In genomic region chr1:179876289-179876715, GRCh38 we compare ENCODE assay signal across 9 cellular contexts. TPM values are rescaled to one million over a fixed set of nuclear protein-coding genes. Genes with fewer than 3 reads are reported as not detected.
A peak's percentile ranks its signal among the peaks of the same experiment; 100 is the strongest.
DNase-seq lines count a peak whose midpoint lies in the region; ATAC-seq, FAIRE-seq and TF ChIP-seq lines count a peak whose summit lies in the region.
"Had no signal": no experiment of that assay in that cellular context is flagged by ENCODE, and none has a peak within 500 bp of the region (broad histone marks: within the 10 kb centered on the region; RNA-seq: fewer than 3 reads in every experiment).

No MANE protein-coding gene starts in this region.

- peaks cover 19% of the 10 kb centered on the region for H3K36me3 ChIP-seq in lower lobe of right lung

- peaks cover 27 to 46% (median 29%) of the 10 kb centered on the region in 3 donors for H3K4me1 Mint-ChIP-seq in IgD-negative memory B cell

- H3K27me3 ChIP-seq in lower lobe of right lung (ENCODE audit: low read depth): no peaks in the 10 kb centered on the region

- TF ChIP-seq RAD21 in A549 (conservative IDR thresholded peaks at IDR 0.05 in 1 of 2, IDR thresholded peaks at IDR 0.05 in 1 of 2): no peak

- TF ChIP-seq EP300 in A549 (IDR thresholded peaks at IDR 0.05): no peak

- no peaks in the 10 kb centered on the region for H3K9me3 ChIP-seq in A549
- H3K9me3 ChIP-seq in lower lobe of right lung: no peaks in the 10 kb centered on the region

- H3K4me1 ChIP-seq in A549: peaks cover 52% of the 10 kb centered on the region
- peaks cover 51% of the 10 kb centered on the region for H3K4me1 ChIP-seq in lower lobe of right lung

- H3K4me3 ChIP-seq in A549: peak overlapping the region; percentile 76
- peak overlapping the region; percentile 89 for H3K4me3 ChIP-seq in astrocyte of the cerebellum (ENCODE audit: low read depth, low read length)
- H3K4me3 ChIP-seq in lower lobe of right lung: peak overlapping the region; percentile 73

- POLR2A ChIA-PET in A549 (lab: Yijun Ruan, JAX): interaction anchor here (0.7 kb wide), 1 partner anchor 47 kb away, joined by 3 read pairs; no protein-coding TSS in a partner anchor

- peak overlapping the region; percentile 57 to 90 (median 88) for H3K4me3 Mint-ChIP-seq in IgD-negative memory B cell

- H3K27ac ChIP-seq in A549 (no peak overlapping the region; a peak in 1 of 6 replicates), lower lobe of right lung (peak overlapping the region; percentile 79)

- FAIRE-seq in A549 (lab: Jason Lieb, UNC): no peak
- FAIRE-seq: islet of Langerhans had no signal

- peak overlapping the region; percentile 82 for H3K4me2 ChIP-seq in A549

- no peaks in the 10 kb centered on the region for H3K36me3 Mint-ChIP-seq in IgD-negative memory B cell

- no peak for TF ChIP-seq CTCF in A549 (IDR thresholded peaks at IDR 0.05)
- no peak for TF ChIP-seq CTCF in astrocyte of the cerebellum (IDR thresholded peaks at IDR 0.05; ENCODE audit: low read depth, low read length, missing control alignments)
- no peak for TF ChIP-seq CTCF in lower lobe of right lung (IDR thresholded peaks at IDR 0.05)

- no peak for TF ChIP-seq POLR2A in A549 (IDR thresholded peaks at IDR 0.05; ENCODE audit: low read length)

- ATAC-seq in A549: no peak
- peak; percentile 26 to 78 for ATAC-seq in lower lobe of right lung

- no peaks in the 10 kb centered on the region for H3K27me3 Mint-ChIP-seq in IgD-negative memory B cell

- in situ Hi-C loops in astrocyte of the cerebellum (cut with HindIII; ENCODE audit: low sequenced_read_pairs): no loop called here

- no peaks in the 10 kb centered on the region for H3K9me3 Mint-ChIP-seq in IgD-negative memory B cell

- peak overlapping the region; percentile 46 to 81 (median 57) for H3K27ac Mint-ChIP-seq in IgD-negative memory B cell

- CTCF ChIA-PET in A549 (lab: Yijun Ruan, JAX): interaction anchor here (0.6 to 2.3 kb wide), 3 partner anchors 8 to 303 kb away, joined by 4 to 8 read pairs (median 4); no protein-coding TSS in a partner anchor

- intact Hi-C loops in lower lobe of right lung (cut with DNase I): no loop called here

- DNase-seq in A549 (ENCODE audit: low read depth in 1 of 2, low spot score in 1 of 2) (peak in 1 of 2 experiments; percentile 33), astrocyte of the cerebellum (ENCODE audit: low read depth) (no peak), lower lobe of right lung (no peak), DMS 273 (lab: John Stamatoyannopoulos, UW; ENCODE audit: unreplicated experiment) (no peak), NCI-H774 (lab: John Stamatoyannopoulos, UW) (no peak), T-helper 9 cell (no peak)
- no peak for DNase-seq in activated CD4-positive, CD25-positive, alpha-beta regulatory T cell (lab: John Stamatoyannopoulos, UW)

- 48% methylated on average over 3 of the region's 3 CpGs for WGBS in A549 (ENCODE audit: missing lambda C conversion rate)

TF ChIP-seq in A549, 52 proteins besides CTCF, POLR2A, EP300 and RAD21:
- TF ChIP-seq KDM1A (IDR thresholded peaks at IDR 0.05; ENCODE audit: low read depth) (no peak), HMGXB4 (CRISPR knock-in tag; IDR thresholded peaks at IDR 0.05; ENCODE audit: borderline replicate concordance) (no peak), CEBPB (IDR thresholded peaks at IDR 0.05) (peak; percentile 92 to 97), MAFK (IDR thresholded peaks at IDR 0.05; ENCODE audit: partially characterized antibody) (peak; percentile 16), USF2 (IDR thresholded peaks at IDR 0.05) (no peak), ZFP36 (IDR thresholded peaks at IDR 0.05; ENCODE audit: borderline replicate concordance, partially characterized antibody) (no peak), NR3C1 (IDR thresholded peaks at IDR 0.05) (no peak), JUNB (IDR thresholded peaks at IDR 0.05) (0 out of 2 replicates have a peak, but pooled peaks have one; percentile 16), ZSCAN20 (CRISPR knock-in tag; IDR thresholded peaks at IDR 0.05) (no peak), RCOR1 (IDR thresholded peaks at IDR 0.05; ENCODE audit: low read depth, low read length) (no peak), FOSL2 (IDR thresholded peaks at IDR 0.05) (no peak), FOSL2 (CRISPR knock-in tag; IDR thresholded peaks at IDR 0.05) (peak; percentile 87), CBX8 (IDR thresholded peaks at IDR 0.05) (no peak)

RNA-seq across cellular contexts. Expression of gene TOR1AIP2, which starts 1.3 kb away (rescaled TPM):
- polyA plus RNA-seq in A549 (2011; rRNA removed): 35.0 and 38.3 TPM in 2 replicates
- polyA plus RNA-seq in A549 (2012; cell fraction: cytosol; rRNA removed): 6.4 and 7.6 TPM in 2 replicates
- polyA plus RNA-seq in A549 (2012; cell fraction: nucleus; rRNA removed): 3.4 and 6.4 TPM in 2 replicates
- polyA plus RNA-seq in A549 (2017; fragmentation: RNase III; extraction: RNeasy Plus Mini Kit Qiagen cat#74134 plus additional on column Dnase treatment): 15.3 to 17.1 TPM (median 16.2 TPM) in 3 replicates
- 79.7 and 93.7 TPM in 2 replicates for polyA minus RNA-seq in A549 (2011; rRNA and poly(A)+ RNA removed)
- polyA plus RNA-seq in IgD-negative memory B cell: 10.8 TPM
- 92.0 TPM for total RNA-seq in lower lobe of right lung

RNA-seq across cellular contexts. Expression of gene TOR1AIP1, which starts 5.8 kb away (rescaled TPM):
- polyA plus RNA-seq in A549 (2011; rRNA removed): 38.4 and 44.4 TPM in 2 replicates
- polyA plus RNA-seq in A549 (2012; cell fraction: cytosol; rRNA removed): 11.0 and 11.5 TPM in 2 replicates
- polyA plus RNA-seq in A549 (2012; cell fraction: nucleus; rRNA removed): 5.5 and 6.7 TPM in 2 replicates
- polyA plus RNA-seq in A549 (2017; fragmentation: RNase III; extraction: RNeasy Plus Mini Kit Qiagen cat#74134 plus additional on column Dnase treatment): 29.0 to 31.3 TPM (median 31.1 TPM) in 3 replicates
- 16.1 and 21.6 TPM in 2 replicates for polyA minus RNA-seq in A549 (2011; rRNA and poly(A)+ RNA removed)
- polyA plus RNA-seq in IgD-negative memory B cell: 58.3 TPM
- total RNA-seq in lower lobe of right lung: 67.2 TPM

Comparison
In these comparisons a context has a peak if more than half of its experiments do, and no peak if none do; other contexts are left out.
1. ATAC-seq: peak in lower lobe of right lung (2 of 2); none in A549 (0 of 2).
2. Peak in every context shown above with its lines, with median percentiles within 50 percentile points of each other: H3K4me3 ChIP-seq.